1 cellular context compared by ENCODE assay signal in the genomic region with DNA sequence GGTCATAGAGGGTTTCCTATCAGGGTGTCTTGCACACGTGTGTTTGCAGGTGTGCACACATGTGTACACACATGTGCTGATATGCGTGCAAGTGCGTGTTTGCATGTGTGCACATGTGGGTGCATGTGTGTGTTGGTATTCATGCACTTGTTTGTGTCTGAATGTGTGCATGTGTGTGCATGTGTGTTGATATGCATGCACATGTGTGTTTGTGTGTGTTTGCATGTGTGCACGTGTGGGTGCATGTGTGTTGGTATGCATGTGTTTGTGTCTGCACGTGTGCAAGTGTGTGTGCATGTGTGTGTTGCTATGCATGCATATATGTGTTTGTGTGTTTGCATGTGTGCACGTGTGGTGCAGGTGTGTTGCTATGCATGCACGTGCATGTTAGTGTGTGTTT.
TF ChIP-seq lines count a peak whose summit lies in the region.

No MANE protein-coding gene starts in this region.

TF ChIP-seq in HEK293, 187 proteins besides CTCF, POLR2A, EP300 and RAD21 (continued from another document):
- TF ChIP-seq, protein P1, sequence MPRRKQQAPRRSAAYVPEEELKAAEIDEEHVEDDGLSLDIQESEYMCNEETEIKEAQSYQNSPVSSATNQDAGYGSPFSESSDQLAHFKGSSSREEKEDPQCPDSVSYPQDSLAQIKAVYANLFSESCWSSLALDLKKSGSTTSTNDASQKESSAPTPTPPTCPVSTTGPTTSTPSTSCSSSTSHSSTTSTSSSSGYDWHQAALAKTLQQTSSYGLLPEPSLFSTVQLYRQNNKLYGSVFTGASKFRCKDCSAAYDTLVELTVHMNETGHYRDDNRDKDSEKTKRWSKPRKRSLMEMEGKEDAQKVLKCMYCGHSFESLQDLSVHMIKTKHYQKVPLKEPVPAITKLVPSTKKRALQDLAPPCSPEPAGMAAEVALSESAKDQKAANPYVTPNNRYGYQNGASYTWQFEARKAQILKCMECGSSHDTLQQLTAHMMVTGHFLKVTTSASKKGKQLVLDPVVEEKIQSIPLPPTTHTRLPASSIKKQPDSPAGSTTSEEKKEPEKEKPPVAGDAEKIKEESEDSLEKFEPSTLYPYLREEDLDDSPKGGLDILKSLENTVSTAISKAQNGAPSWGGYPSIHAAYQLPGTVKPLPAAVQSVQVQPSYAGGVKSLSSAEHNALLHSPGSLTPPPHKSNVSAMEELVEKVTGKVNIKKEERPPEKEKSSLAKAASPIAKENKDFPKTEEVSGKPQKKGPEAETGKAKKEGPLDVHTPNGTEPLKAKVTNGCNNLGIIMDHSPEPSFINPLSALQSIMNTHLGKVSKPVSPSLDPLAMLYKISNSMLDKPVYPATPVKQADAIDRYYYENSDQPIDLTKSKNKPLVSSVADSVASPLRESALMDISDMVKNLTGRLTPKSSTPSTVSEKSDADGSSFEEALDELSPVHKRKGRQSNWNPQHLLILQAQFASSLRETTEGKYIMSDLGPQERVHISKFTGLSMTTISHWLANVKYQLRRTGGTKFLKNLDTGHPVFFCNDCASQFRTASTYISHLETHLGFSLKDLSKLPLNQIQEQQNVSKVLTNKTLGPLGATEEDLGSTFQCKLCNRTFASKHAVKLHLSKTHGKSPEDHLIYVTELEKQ (tag by site-specific recombination; IDR thresholded peaks at IDR 0.05; ENCODE audit: borderline replicate concordance) = no peak
- TF ChIP-seq, protein P2, sequence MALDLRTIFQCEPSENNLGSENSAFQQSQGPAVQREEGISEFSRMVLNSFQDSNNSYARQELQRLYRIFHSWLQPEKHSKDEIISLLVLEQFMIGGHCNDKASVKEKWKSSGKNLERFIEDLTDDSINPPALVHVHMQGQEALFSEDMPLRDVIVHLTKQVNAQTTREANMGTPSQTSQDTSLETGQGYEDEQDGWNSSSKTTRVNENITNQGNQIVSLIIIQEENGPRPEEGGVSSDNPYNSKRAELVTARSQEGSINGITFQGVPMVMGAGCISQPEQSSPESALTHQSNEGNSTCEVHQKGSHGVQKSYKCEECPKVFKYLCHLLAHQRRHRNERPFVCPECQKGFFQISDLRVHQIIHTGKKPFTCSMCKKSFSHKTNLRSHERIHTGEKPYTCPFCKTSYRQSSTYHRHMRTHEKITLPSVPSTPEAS (tag by site-specific recombination; IDR thresholded peaks at IDR 0.05) = peak; percentile 38; the same call in 1 of the 2 replicates
- no peak for TF ChIP-seq ZNF449 (tag by site-specific recombination; IDR thresholded peaks at IDR 0.05)
